In genomic region chr16:26027060-26027459, GRCh38 we compare ENCODE assay signal across 12 cellular contexts.
DNase-seq lines count a peak whose midpoint lies in the region; TF ChIP-seq lines count a peak whose summit lies in the region.
"Had no signal": no experiment of that assay in that cellular context is flagged by ENCODE, and none has a peak within 500 bp of the region (broad histone marks: within the 10 kb centered on the region; RNA-seq: fewer than 3 reads in every experiment).

No MANE protein-coding gene starts in this region.

- TF ChIP-seq CTCF in GM10266 (IDR thresholded peaks at IDR 0.05; ENCODE audit: control insufficient read depth, insufficient read depth, low read depth, missing control alignments), result no peak

- DNase-seq in NCI-H2029 (lab: John Stamatoyannopoulos, UW) (peak; percentile 3), NCI-H2029 treated with DMSO at 0.1 percent for 48 hours (lab: John Stamatoyannopoulos, UW) (no peak), globus pallidus (ENCODE audit: low spot score) (peak; percentile 44), pons (ENCODE audit: low spot score) (peak; percentile 70), GM10266 (ENCODE audit: extremely low spot score) (no peak)
- DNase-seq in activated naive CD4-positive, alpha-beta T cell treated with anti-CD3 and anti-CD28 coated beads, Interleukin-2, amount 50 U/mL, for 16 hours, result no peak
- DNase-seq: Calu3; CD4-positive, alpha-beta memory T cell; DMS79 treated with DMSO at 0.1 percent for 48 hours; GF-D8; GM23248 had no signal

TF ChIP-seq in PFSK-1, 5 proteins besides CTCF, POLR2A, EP300 and RAD21:
- TF ChIP-seq SIN3A (IDR thresholded peaks at IDR 0.05; ENCODE audit: borderline replicate concordance, insufficient read depth, low read length) (no peak), POLR2AphosphoS5 (IDR thresholded peaks at IDR 0.05; ENCODE audit: low read depth, low read length) (peak; percentile 61; the same call in 1 of the 2 replicates)
TF ChIP-seq in PFSK-1: peak in this region for 1.

Comparison
In these comparisons a context has a peak if more than half of its experiments do, and no peak if none do; other contexts are left out.
1. DNase-seq: peak in NCI-H2029 (single experiment), globus pallidus (single experiment) and pons (single experiment); none in NCI-H2029 treated with DMSO at 0.1 percent for 48 hours (single experiment), GM10266 (single experiment) and activated naive CD4-positive, alpha-beta T cell treated with anti-CD3 and anti-CD28 coated beads, Interleukin-2, amount 50 U/mL, for 16 hours (single experiment).